ENCODE assay signal across 2 cellular contexts in the genomic region with DNA sequence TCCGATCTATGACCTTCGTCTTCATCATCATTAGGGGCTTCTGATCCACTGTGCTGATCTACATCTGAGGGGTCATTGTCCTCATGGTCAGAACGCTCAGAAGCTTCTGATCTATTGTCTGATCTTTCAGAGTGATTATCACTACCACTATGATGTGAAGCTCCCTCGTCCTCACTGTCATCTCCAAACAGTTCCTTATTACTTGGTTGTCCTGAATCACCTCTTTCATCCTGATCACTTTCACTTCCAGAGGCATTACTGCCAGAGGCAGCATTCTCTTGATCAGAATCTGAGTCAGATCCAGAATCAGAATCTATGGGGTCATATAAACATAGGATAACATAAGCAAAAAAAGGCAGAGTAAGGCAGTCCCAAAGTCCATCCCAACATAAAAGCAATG.
TF ChIP-seq lines count a peak whose summit lies in the region.

No MANE protein-coding gene starts in this region.

TF ChIP-seq in IMR-90, 13 proteins besides CTCF, POLR2A, EP300 and RAD21:
- TF ChIP-seq MAZ (IDR thresholded peaks at IDR 0.05; ENCODE audit: borderline replicate concordance, low read depth, low read length): no peak
- no peak for TF ChIP-seq RFX5 (IDR thresholded peaks at IDR 0.05; ENCODE audit: low read depth, low read length)
- TF ChIP-seq SMC3 (IDR thresholded peaks at IDR 0.05; ENCODE audit: low read depth, low read length): no peak
- TF ChIP-seq CEBPB (IDR thresholded peaks at IDR 0.05; ENCODE audit: low read depth, low read length): no peak
- no peak for TF ChIP-seq BHLHE40 (IDR thresholded peaks at IDR 0.05; ENCODE audit: low read depth, low read length)
- TF ChIP-seq FOS (IDR thresholded peaks at IDR 0.05; ENCODE audit: low read depth, low read length): no peak
- no peak for TF ChIP-seq NFE2L2 (IDR thresholded peaks at IDR 0.05; ENCODE audit: low read depth, low read length)
- TF ChIP-seq, protein P1, sequence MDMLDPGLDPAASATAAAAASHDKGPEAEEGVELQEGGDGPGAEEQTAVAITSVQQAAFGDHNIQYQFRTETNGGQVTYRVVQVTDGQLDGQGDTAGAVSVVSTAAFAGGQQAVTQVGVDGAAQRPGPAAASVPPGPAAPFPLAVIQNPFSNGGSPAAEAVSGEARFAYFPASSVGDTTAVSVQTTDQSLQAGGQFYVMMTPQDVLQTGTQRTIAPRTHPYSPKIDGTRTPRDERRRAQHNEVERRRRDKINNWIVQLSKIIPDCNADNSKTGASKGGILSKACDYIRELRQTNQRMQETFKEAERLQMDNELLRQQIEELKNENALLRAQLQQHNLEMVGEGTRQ (IDR thresholded peaks at IDR 0.05; ENCODE audit: low read depth, low read length): no peak
- no peak for TF ChIP-seq RCOR1 (IDR thresholded peaks at IDR 0.05; ENCODE audit: insufficient replicate concordance, low read length)
- no peak for TF ChIP-seq CHD1 (IDR thresholded peaks at IDR 0.05; ENCODE audit: low read depth, low read length)
- no peak for TF ChIP-seq MAFK (IDR thresholded peaks at IDR 0.05; ENCODE audit: low read depth, low read length)
- no peak for TF ChIP-seq MXI1 (IDR thresholded peaks at IDR 0.05; ENCODE audit: borderline replicate concordance, low read depth, low read length)
- TF ChIP-seq, protein P2, sequence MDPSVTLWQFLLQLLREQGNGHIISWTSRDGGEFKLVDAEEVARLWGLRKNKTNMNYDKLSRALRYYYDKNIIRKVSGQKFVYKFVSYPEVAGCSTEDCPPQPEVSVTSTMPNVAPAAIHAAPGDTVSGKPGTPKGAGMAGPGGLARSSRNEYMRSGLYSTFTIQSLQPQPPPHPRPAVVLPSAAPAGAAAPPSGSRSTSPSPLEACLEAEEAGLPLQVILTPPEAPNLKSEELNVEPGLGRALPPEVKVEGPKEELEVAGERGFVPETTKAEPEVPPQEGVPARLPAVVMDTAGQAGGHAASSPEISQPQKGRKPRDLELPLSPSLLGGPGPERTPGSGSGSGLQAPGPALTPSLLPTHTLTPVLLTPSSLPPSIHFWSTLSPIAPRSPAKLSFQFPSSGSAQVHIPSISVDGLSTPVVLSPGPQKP (IDR thresholded peaks at IDR 0.05; ENCODE audit: borderline replicate concordance, low read depth, low read length): no peak

TF ChIP-seq in WTC11, 78 proteins besides CTCF, POLR2A, EP300 and RAD21:
- TF ChIP-seq, protein P3, sequence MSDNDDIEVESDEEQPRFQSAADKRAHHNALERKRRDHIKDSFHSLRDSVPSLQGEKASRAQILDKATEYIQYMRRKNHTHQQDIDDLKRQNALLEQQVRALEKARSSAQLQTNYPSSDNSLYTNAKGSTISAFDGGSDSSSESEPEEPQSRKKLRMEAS (CRISPR knock-in tag; IDR thresholded peaks at IDR 0.05): no peak
